ENCODE assay signal across 17 cellular contexts in the genomic region with DNA sequence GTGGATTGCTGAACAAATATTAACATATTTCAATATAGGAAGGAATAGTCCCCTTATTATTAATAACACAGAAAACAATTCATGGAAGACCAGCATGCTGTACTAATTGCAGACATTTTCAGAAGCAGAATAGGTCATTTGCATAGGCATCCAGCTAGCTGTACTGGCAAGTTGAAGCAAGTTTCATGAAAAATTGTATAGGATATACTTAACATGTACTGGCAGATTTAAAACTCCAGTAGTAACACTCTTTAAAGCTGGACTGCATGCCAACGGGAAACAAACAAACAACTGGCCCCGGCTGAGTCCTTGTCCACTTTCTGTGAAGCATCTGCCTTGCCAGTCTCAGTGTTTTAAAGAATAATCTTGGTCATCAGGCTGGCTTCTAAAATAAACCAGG.
DNase-seq lines count a peak whose midpoint lies in the region; ATAC-seq and TF ChIP-seq lines count a peak whose summit lies in the region.
"Had no signal": no experiment of that assay in that cellular context is flagged by ENCODE, and none has a peak within 500 bp of the region (broad histone marks: within the 10 kb centered on the region; RNA-seq: fewer than 3 reads in every experiment).

No MANE protein-coding gene starts in this region.

- in situ Hi-C loops in mammary epithelial cell (cut with MboI; ENCODE audit: low sequenced_read_pairs in 2 of 2) = no loop called here

- no peak overlapping the region for H3K4me3 ChIP-seq in mammary epithelial cell (replicated peaks in 1 of 3; ENCODE audit: insufficient read depth in 1 of 3, low read depth in 2 of 3, low read length in 3 of 3)
- H3K4me3 ChIP-seq in OCI-LY7 (ENCODE audit: low read depth, low read length, poor library complexity, severe bottlenecking) = no peak overlapping the region
- H3K4me3 ChIP-seq: A549; BLaER1 treated with 17β-estradiol and CSF1 and Interleukin-3, amounts not matched to agents 10 nM and 100 nM; SK-N-MC had no signal

- no peaks in the 10 kb centered on the region for H3K79me2 ChIP-seq in mammary epithelial cell (ENCODE audit: insufficient read depth, low read length)
- no peaks in the 10 kb centered on the region for H3K79me2 ChIP-seq in OCI-LY7 (ENCODE audit: insufficient read depth, low read depth, low read length)

- intact Hi-C loops in mammary epithelial cell (cut with micrococcal nuclease) (no loop called here), MCF 10A (cut with micrococcal nuclease) (no loop called here), OCI-LY7 (cut with micrococcal nuclease; ENCODE audit: unreplicated experiment) (no loop called here), posterior vena cava (cut with DNase I) (no loop called here)

- H3K36me3 Mint-ChIP-seq in MCF 10A (ENCODE audit: insufficient read depth, unreplicated experiment) = no peaks in the 10 kb centered on the region
- no peaks in the 10 kb centered on the region for H3K36me3 Mint-ChIP-seq in stimulated activated naive B cell treated with anti-CD40 and anti-IgM and Interleukin-4, amounts not matched to agents 10 μg/mL and 1 μg/mL and 100 μg/mL, for 72 hours

- peak overlapping the region; percentile 67 for H3K27ac ChIP-seq in mammary epithelial cell (ENCODE audit: insufficient read depth, low read depth, low read length)
- H3K27ac ChIP-seq in OCI-LY7 (ENCODE audit: low read depth, low read length, poor library complexity, severe bottlenecking) = no peak overlapping the region
- H3K27ac ChIP-seq in epithelial cell of prostate = no peak overlapping the region
- H3K27ac ChIP-seq: A549; BLaER1 treated with 17β-estradiol and CSF1 and Interleukin-3, amounts not matched to agents 10 nM and 100 nM; SK-N-MC had no signal

- TF ChIP-seq CTCF in mammary epithelial cell (conservative IDR thresholded peaks at IDR 0.05 in 1 of 2, IDR thresholded peaks at IDR 0.05 in 1 of 2; ENCODE audit: extremely low read depth in 1 of 2, insufficient read depth in 1 of 2, low read depth in 1 of 2, low read length in 2 of 2) (no peak), MCF 10A (IDR thresholded peaks at IDR 0.05; ENCODE audit: unreplicated experiment) (no peak), OCI-LY7 (conservative IDR thresholded peaks at IDR 0.05; ENCODE audit: low read length) (no peak)

- peaks cover 19% of the 10 kb centered on the region for H3K4me1 ChIP-seq in mammary epithelial cell (ENCODE audit: insufficient read depth, low read length)
- no peaks in the 10 kb centered on the region for H3K4me1 ChIP-seq in OCI-LY7 (ENCODE audit: insufficient read depth, low read length, poor library complexity, severe bottlenecking)
- H3K4me1 ChIP-seq: A549 had no signal

- H3K4me2 ChIP-seq in mammary epithelial cell (ENCODE audit: insufficient read depth, low read depth, low read length) (peak overlapping the region; percentile 62), OCI-LY7 (ENCODE audit: low read length) (no peak overlapping the region)
- H3K4me2 ChIP-seq: A549; BLaER1 treated with 17β-estradiol and CSF1 and Interleukin-3, amounts not matched to agents 10 nM and 100 nM had no signal

- no peaks in the 10 kb centered on the region for H3K9me3 Mint-ChIP-seq in MCF 10A (ENCODE audit: unreplicated experiment)
- no peaks in the 10 kb centered on the region for H3K9me3 Mint-ChIP-seq in stimulated activated naive B cell treated with anti-CD40 and anti-IgM and Interleukin-4, amounts not matched to agents 10 μg/mL and 1 μg/mL and 100 μg/mL, for 72 hours

- POLR2A ChIA-PET in MCF 10A (lab: Yijun Ruan, JAX) = interaction anchor here (0.6 to 1.3 kb wide), 3 partner anchors 10 to 122 kb away, joined by 3 to 5 read pairs (median 4); a partner anchor contains a TSS
- POLR2A ChIA-PET in OCI-LY7 (lab: Charles Lee) = interaction anchor here (0.7 to 1.7 kb wide), 3 partner anchors 9 to 104 kb away, joined by 3 to 5 read pairs (median 4); no protein-coding TSS in a partner anchor

- H3K9me3 ChIP-seq in mammary epithelial cell (replicated peaks; ENCODE audit: insufficient read depth, low read length) (no peaks in the 10 kb centered on the region), OCI-LY7 (ENCODE audit: low read length) (no peaks in the 10 kb centered on the region)
- H3K9me3 ChIP-seq: A549 had no signal

- peaks cover 8% of the 10 kb centered on the region for H3K4me1 Mint-ChIP-seq in MCF 10A (ENCODE audit: insufficient read depth, unreplicated experiment)
- H3K4me1 Mint-ChIP-seq in stimulated activated naive B cell treated with anti-CD40 and anti-IgM and Interleukin-4, amounts not matched to agents 10 μg/mL and 1 μg/mL and 100 μg/mL, for 72 hours = peaks cover 20 to 42% of the 10 kb centered on the region in 2 donors

- WGBS in mammary epithelial cell (ENCODE audit: low coverage, missing lambda C conversion rate) = 0% methylated on average over 2 of the region's 2 CpGs

- peak overlapping the region; percentile 45 for H3K9ac ChIP-seq in mammary epithelial cell (ENCODE audit: insufficient read depth, low read length)
- H3K9ac ChIP-seq: BLaER1 treated with 17β-estradiol and CSF1 and Interleukin-3, amounts not matched to agents 10 nM and 100 nM had no signal

- H4K20me1 ChIP-seq in mammary epithelial cell (ENCODE audit: insufficient read depth, low read length) (no peaks in the 10 kb centered on the region), OCI-LY7 (ENCODE audit: insufficient read depth, low read length) (no peaks in the 10 kb centered on the region)
- H4K20me1 ChIP-seq: BLaER1 treated with 17β-estradiol and CSF1 and Interleukin-3, amounts not matched to agents 10 nM and 100 nM had no signal

- no peak for ATAC-seq in stimulated activated naive B cell treated with anti-CD40 and anti-IgM and Interleukin-4, amounts not matched to agents 10 μg/mL and 1 μg/mL and 100 μg/mL, for 72 hours (replicated peaks)
- ATAC-seq in GM21526 (IDR thresholded peaks at IDR 0.05; ENCODE audit: low FRiP score, unreplicated experiment) (no peak), GM21717 (IDR thresholded peaks at IDR 0.05; ENCODE audit: unreplicated experiment) (no peak)

- no peaks in the 10 kb centered on the region for H3K27me3 ChIP-seq in mammary epithelial cell (ENCODE audit: insufficient read depth, low read length)
- H3K27me3 ChIP-seq: BLaER1 treated with 17β-estradiol and CSF1 and Interleukin-3, amounts not matched to agents 10 nM and 100 nM had no signal

- no peaks in the 10 kb centered on the region for H3K9me2 ChIP-seq in OCI-LY7 (ENCODE audit: insufficient read depth, low read length)

- no peaks in the 10 kb centered on the region for H3K27me3 Mint-ChIP-seq in MCF 10A (ENCODE audit: insufficient read depth, unreplicated experiment)
- peaks cover 0 to 7% of the 10 kb centered on the region in 2 donors for H3K27me3 Mint-ChIP-seq in stimulated activated naive B cell treated with anti-CD40 and anti-IgM and Interleukin-4, amounts not matched to agents 10 μg/mL and 1 μg/mL and 100 μg/mL, for 72 hours

- H3K27ac Mint-ChIP-seq in MCF 10A (ENCODE audit: low read depth, unreplicated experiment) = no peak overlapping the region
- peak overlapping the region; percentile 37 for H3K27ac Mint-ChIP-seq in stimulated activated naive B cell treated with anti-CD40 and anti-IgM and Interleukin-4, amounts not matched to agents 10 μg/mL and 1 μg/mL and 100 μg/mL, for 72 hours

- H3K36me3 ChIP-seq in mammary epithelial cell (ENCODE audit: insufficient read depth, low read length) (no peaks in the 10 kb centered on the region), OCI-LY7 (ENCODE audit: insufficient read depth, low read length) (no peaks in the 10 kb centered on the region)
- H3K36me3 ChIP-seq: BLaER1 treated with 17β-estradiol and CSF1 and Interleukin-3, amounts not matched to agents 10 nM and 100 nM had no signal

- dilution Hi-C loops in mammary epithelial cell (cut with HindIII; ENCODE audit: low sequenced_read_pairs) = no loop called here

- DNase-seq in mammary epithelial cell (peak; percentile 65), MCF 10A (ENCODE audit: unreplicated experiment) (no peak), OCI-LY7 (ENCODE audit: low spot score) (no peak), epithelial cell of prostate (ENCODE audit: low read depth, low spot score) (peak; percentile 22), posterior vena cava (ENCODE audit: low spot score) (no peak)
- DNase-seq in stimulated activated naive B cell treated with anti-CD40 and anti-IgM and Interleukin-4, amounts not matched to agents 10 μg/mL and 1 μg/mL and 100 μg/mL, for 72 hours = no peak
- DNase-seq: DND-41, NCI-H1436, NCI-H2029, NCI-H2171 treated with DMSO at 0.1 percent for 48 hours, NCI-H82, Right ventricle myocardium superior had no signal

- H3K4me3 Mint-ChIP-seq in MCF 10A (ENCODE audit: unreplicated experiment) = no peak overlapping the region
- no peak overlapping the region for H3K4me3 Mint-ChIP-seq in stimulated activated naive B cell treated with anti-CD40 and anti-IgM and Interleukin-4, amounts not matched to agents 10 μg/mL and 1 μg/mL and 100 μg/mL, for 72 hours

- H2AFZ ChIP-seq in mammary epithelial cell (ENCODE audit: low read depth, low read length) = peak overlapping the region; percentile 56
- H2AFZ ChIP-seq in OCI-LY7 (ENCODE audit: low read length) = 0 out of 2 replicates have a peak overlapping the region, but pooled peaks have one; percentile 9

- BruUV-seq in mammary epithelial cell (replicated peaks; lab: Mats Ljungman, UMichigan) (no TSS peak), MCF 10A (replicated peaks; lab: Mats Ljungman, UMichigan) (no TSS peak), OCI-LY7 (replicated peaks; lab: Mats Ljungman, UMichigan) (no TSS peak)

- CTCF ChIA-PET in mammary epithelial cell (lab: Charles Lee; ENCODE audit: low non-redundant PET) (no interaction called here), MCF 10A (lab: Yijun Ruan, JAX) (interaction anchor here (0.7 kb wide), 1 partner anchor 303 kb away, joined by 3 read pairs; no protein-coding TSS in a partner anchor), OCI-LY7 (lab: Charles Lee; ENCODE audit: unreplicated experiment) (no interaction called here)

Comparison
In these comparisons a context has a peak if more than half of its experiments do, and no peak if none do; other contexts are left out.
1. DNase-seq: peak in mammary epithelial cell (single experiment) and epithelial cell of prostate (single experiment); none in MCF 10A (single experiment), OCI-LY7 (single experiment), stimulated activated naive B cell treated with anti-CD40 and anti-IgM and Interleukin-4, amounts not matched to agents 10 μg/mL and 1 μg/mL and 100 μg/mL, for 72 hours (single experiment) and posterior vena cava (single experiment).